ENCODE assay signal across 19 cellular contexts in the genomic region with DNA sequence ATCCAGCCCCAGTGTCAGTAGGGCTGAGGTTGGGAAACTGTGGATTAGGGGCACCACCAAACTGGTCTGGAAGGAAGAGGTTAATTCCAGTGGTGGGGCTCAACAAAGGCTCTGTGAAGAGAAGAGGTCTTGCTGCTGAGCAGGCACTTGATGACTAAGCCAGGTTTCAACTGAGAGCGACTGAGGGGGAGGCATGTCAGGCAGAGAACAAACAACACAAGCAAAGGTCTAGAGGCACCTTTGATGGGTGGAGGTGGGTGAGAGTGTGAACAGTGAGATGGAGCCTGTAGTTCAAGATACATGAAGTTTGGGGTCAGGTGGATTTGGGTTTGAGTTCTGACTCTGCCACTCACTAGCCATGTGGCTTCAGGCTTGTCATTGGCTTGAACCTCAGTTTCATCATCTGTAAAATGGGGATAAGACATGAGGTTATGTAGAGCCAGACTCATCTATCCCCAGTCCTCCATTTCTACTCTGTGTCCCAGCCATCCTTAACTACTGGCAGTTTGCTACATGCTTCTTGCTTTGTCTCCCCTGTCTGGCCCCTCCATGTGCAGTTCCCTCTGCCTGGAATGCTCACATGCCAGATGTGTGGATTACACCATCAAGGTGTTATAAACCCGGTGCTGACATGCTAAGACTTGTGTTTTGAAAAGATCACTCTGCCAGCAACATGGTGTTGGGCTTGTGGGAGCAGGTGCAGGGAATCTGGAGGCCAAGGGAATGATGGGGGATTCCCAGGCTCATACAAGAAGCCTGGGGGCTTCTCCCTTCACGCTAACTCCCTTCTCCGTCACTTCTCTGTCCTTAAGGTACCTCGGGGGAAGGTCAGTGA. TPM values are rescaled to one million over a fixed set of nuclear protein-coding genes. Genes with fewer than 3 reads are reported as not detected.
A peak's percentile ranks its signal among the peaks of the same experiment; 100 is the strongest.
DNase-seq lines count a peak whose midpoint lies in the region; ATAC-seq and TF ChIP-seq lines count a peak whose summit lies in the region.
"Had no signal": no experiment of that assay in that cellular context is flagged by ENCODE, and none has a peak within 500 bp of the region (broad histone marks: within the 10 kb centered on the region; RNA-seq: fewer than 3 reads in every experiment).

No MANE protein-coding gene starts in this region.

- intact Hi-C loops in left lung (cut with DNase I), result no loop called here

- TF ChIP-seq CTCF in BE2C (IDR thresholded peaks at IDR 0.05; ENCODE audit: low read depth, low read length) (no peak), left lung (IDR thresholded peaks at IDR 0.05) (no peak)

- H3K4me1 Mint-ChIP-seq in activated naive CD8-positive, alpha-beta T cell (ENCODE audit: low read depth), result peaks cover 18% of the 10 kb centered on the region
- peaks cover 13 to 24% of the 10 kb centered on the region in 2 donors for H3K4me1 Mint-ChIP-seq in natural killer cell treated with Interleukin-12 subunit alpha and Interleukin-12 subunit beta and Interleukin-15 and Interleukin-18, amount 100 ng/mL, for 72 hours (ENCODE audit: low read depth in 2 of 2)

- H3K4me3 Mint-ChIP-seq in activated naive CD8-positive, alpha-beta T cell, result no peak overlapping the region
- peak overlapping the region; percentile 16 for H3K4me3 Mint-ChIP-seq in natural killer cell treated with Interleukin-12 subunit alpha and Interleukin-12 subunit beta and Interleukin-15 and Interleukin-18, amount 100 ng/mL, for 72 hours
- H3K4me3 Mint-ChIP-seq: activated B cell treated with CpG ODN at 0.5 μM for 24 hours; activated naive CD4-positive, alpha-beta T cell treated with anti-CD3 and anti-CD28 coated beads, Interleukin-2, amount 50 U/mL, for 24 hours; memory B cell had no signal

- DNase-seq in stimulated activated CD4-positive, alpha-beta T cell treated with anti-CD3 and anti-CD28 coated beads, Interleukin-15, amount 100 ng/mL, for 24 hours, result peak; percentile 31
- DNase-seq in stimulated activated CD4-positive, alpha-beta T cell treated with anti-CD3 and anti-CD28 coated beads, Interleukin-12 subunit alpha, Interleukin-12 subunit beta, amount 100 ng/mL, for 4 hours, result no peak
- no peak for DNase-seq in natural killer cell treated with Interleukin-12 subunit alpha and Interleukin-12 subunit beta and Interleukin-15 and Interleukin-18, amount 100 ng/mL, for 72 hours (ENCODE audit: low spot score)
- DNase-seq in NCI-H2227 treated with DMSO at 0.1 percent for 48 hours (lab: John Stamatoyannopoulos, UW) (no peak), BE2C (no peak), left lung (no peak)
- DNase-seq: activated B cell treated with CpG ODN at 0.5 μM for 24 hours; activated CD8-positive, alpha-beta memory T cell treated with anti-CD3 and anti-CD28 coated beads, Interleukin-2, amount 50 U/mL, for 4 hours; DMS79 treated with DMSO at 0.1 percent for 48 hours; naive B cell; NCI-H1694 treated with DMSO at 0.1 percent for 48 hours; NCI-H446 treated with DMSO at 0.1 percent for 48 hours; Peyer's patch; stimulated activated CD8-positive, alpha-beta memory T cell treated with anti-CD3 and anti-CD28 coated beads, Interleukin-4, amount 100 ng/mL, for 48 hours had no signal

- H3K4me1 ChIP-seq in BE2C, result no peaks in the 10 kb centered on the region
- peaks cover 0 to 19% of the 10 kb centered on the region in 2 donors for H3K4me1 ChIP-seq in left lung

- ATAC-seq in natural killer cell treated with Interleukin-12 subunit alpha and Interleukin-12 subunit beta and Interleukin-15 and Interleukin-18, amount 100 ng/mL, for 72 hours, result no peak
- no peak for ATAC-seq in left lung

- no peaks in the 10 kb centered on the region for H3K9me3 Mint-ChIP-seq in activated naive CD8-positive, alpha-beta T cell (ENCODE audit: low read depth)
- no peaks in the 10 kb centered on the region for H3K9me3 Mint-ChIP-seq in natural killer cell treated with Interleukin-12 subunit alpha and Interleukin-12 subunit beta and Interleukin-15 and Interleukin-18, amount 100 ng/mL, for 72 hours
- H3K9me3 Mint-ChIP-seq: activated B cell treated with CpG ODN at 0.5 μM for 24 hours; activated naive CD4-positive, alpha-beta T cell treated with anti-CD3 and anti-CD28 coated beads, Interleukin-2, amount 50 U/mL, for 24 hours; memory B cell; naive B cell had no signal

- H3K4me3 ChIP-seq in BE2C (ENCODE audit: low read depth, low read length) (no peak overlapping the region), left lung (no peak overlapping the region)
- H3K4me3 ChIP-seq: Peyer's patch, skin epidermis had no signal

- H3K9me3 ChIP-seq in BE2C (no peaks in the 10 kb centered on the region), left lung (no peaks in the 10 kb centered on the region)
- H3K9me3 ChIP-seq: Peyer's patch had no signal

- H3K36me3 Mint-ChIP-seq in activated naive CD8-positive, alpha-beta T cell, result no peaks in the 10 kb centered on the region
- H3K36me3 Mint-ChIP-seq in natural killer cell treated with Interleukin-12 subunit alpha and Interleukin-12 subunit beta and Interleukin-15 and Interleukin-18, amount 100 ng/mL, for 72 hours, result no peaks in the 10 kb centered on the region
- H3K36me3 Mint-ChIP-seq: activated naive CD4-positive, alpha-beta T cell treated with anti-CD3 and anti-CD28 coated beads, Interleukin-2, amount 50 U/mL, for 24 hours; brain; memory B cell had no signal

- no peaks in the 10 kb centered on the region for H3K27me3 Mint-ChIP-seq in activated naive CD8-positive, alpha-beta T cell
- peaks cover 0 to 2% of the 10 kb centered on the region in 2 donors for H3K27me3 Mint-ChIP-seq in natural killer cell treated with Interleukin-12 subunit alpha and Interleukin-12 subunit beta and Interleukin-15 and Interleukin-18, amount 100 ng/mL, for 72 hours
- H3K27me3 Mint-ChIP-seq: activated B cell treated with CpG ODN at 0.5 μM for 24 hours; activated naive CD4-positive, alpha-beta T cell treated with anti-CD3 and anti-CD28 coated beads, Interleukin-2, amount 50 U/mL, for 24 hours; brain; memory B cell; naive B cell had no signal

- H3K36me3 ChIP-seq in BE2C (no peaks in the 10 kb centered on the region), left lung (no peaks in the 10 kb centered on the region)
- H3K36me3 ChIP-seq: Peyer's patch had no signal

- no peak overlapping the region for H3K27ac ChIP-seq in left lung
- H3K27ac ChIP-seq: Peyer's patch had no signal

- no peaks in the 10 kb centered on the region for H3K27me3 ChIP-seq in BE2C
- no peaks in the 10 kb centered on the region for H3K27me3 ChIP-seq in left lung
- H3K27me3 ChIP-seq: Peyer's patch had no signal

- H3K27ac Mint-ChIP-seq in activated naive CD8-positive, alpha-beta T cell, result peak overlapping the region; percentile 8
- H3K27ac Mint-ChIP-seq in natural killer cell treated with Interleukin-12 subunit alpha and Interleukin-12 subunit beta and Interleukin-15 and Interleukin-18, amount 100 ng/mL, for 72 hours, result peak overlapping the region in 1 of 2 donors; percentile 41
- H3K27ac Mint-ChIP-seq: activated B cell treated with CpG ODN at 0.5 μM for 24 hours; activated naive CD4-positive, alpha-beta T cell treated with anti-CD3 and anti-CD28 coated beads, Interleukin-2, amount 50 U/mL, for 24 hours; brain; memory B cell had no signal

RNA-seq across cellular contexts. Expression of a gene that starts 3.0 kb away (rescaled TPM):
- total RNA-seq in natural killer cell treated with Interleukin-12 subunit alpha and Interleukin-12 subunit beta and Interleukin-15 and Interleukin-18, amount 100 ng/mL, for 72 hours, result 10 to 100 TPM; 11.6 to 15.2 TPM
- 4.9 TPM for polyA plus RNA-seq in BE2C (2012; ENCODE audit: insufficient read depth, insufficient read length, low read depth)
- total RNA-seq in left lung, result 10 to 100 TPM in 1 of 2 donors, 1 to 10 TPM in 1; 9.6 to 14.1 TPM
